Comparison of ENCODE assay signal across 1 cellular context in the genomic region with DNA sequence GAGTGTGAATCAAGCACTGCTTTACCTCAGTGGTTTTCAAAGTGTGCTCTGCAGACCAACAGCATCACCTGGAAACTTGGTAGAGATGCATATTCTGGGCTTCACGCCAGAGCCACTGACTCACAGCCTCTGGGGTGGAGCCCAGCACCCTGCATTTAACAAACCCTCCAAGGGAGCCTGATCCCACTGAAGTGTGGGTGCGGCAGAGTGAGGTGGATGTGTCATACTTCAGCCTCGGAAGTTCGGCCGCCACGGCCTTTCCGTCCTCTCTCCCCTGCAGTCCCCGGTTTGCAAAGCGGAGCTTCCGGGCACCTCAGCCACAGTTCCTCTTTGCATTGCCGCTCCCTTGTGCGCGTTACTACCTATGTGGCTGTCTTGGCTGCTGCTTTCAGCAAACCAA.
TF ChIP-seq lines count a peak whose summit lies in the region.

No MANE protein-coding gene starts in this region.

TF ChIP-seq in GM23338, 12 proteins besides CTCF, POLR2A, EP300 and RAD21 (continued from another document):
- TF ChIP-seq, protein P1, sequence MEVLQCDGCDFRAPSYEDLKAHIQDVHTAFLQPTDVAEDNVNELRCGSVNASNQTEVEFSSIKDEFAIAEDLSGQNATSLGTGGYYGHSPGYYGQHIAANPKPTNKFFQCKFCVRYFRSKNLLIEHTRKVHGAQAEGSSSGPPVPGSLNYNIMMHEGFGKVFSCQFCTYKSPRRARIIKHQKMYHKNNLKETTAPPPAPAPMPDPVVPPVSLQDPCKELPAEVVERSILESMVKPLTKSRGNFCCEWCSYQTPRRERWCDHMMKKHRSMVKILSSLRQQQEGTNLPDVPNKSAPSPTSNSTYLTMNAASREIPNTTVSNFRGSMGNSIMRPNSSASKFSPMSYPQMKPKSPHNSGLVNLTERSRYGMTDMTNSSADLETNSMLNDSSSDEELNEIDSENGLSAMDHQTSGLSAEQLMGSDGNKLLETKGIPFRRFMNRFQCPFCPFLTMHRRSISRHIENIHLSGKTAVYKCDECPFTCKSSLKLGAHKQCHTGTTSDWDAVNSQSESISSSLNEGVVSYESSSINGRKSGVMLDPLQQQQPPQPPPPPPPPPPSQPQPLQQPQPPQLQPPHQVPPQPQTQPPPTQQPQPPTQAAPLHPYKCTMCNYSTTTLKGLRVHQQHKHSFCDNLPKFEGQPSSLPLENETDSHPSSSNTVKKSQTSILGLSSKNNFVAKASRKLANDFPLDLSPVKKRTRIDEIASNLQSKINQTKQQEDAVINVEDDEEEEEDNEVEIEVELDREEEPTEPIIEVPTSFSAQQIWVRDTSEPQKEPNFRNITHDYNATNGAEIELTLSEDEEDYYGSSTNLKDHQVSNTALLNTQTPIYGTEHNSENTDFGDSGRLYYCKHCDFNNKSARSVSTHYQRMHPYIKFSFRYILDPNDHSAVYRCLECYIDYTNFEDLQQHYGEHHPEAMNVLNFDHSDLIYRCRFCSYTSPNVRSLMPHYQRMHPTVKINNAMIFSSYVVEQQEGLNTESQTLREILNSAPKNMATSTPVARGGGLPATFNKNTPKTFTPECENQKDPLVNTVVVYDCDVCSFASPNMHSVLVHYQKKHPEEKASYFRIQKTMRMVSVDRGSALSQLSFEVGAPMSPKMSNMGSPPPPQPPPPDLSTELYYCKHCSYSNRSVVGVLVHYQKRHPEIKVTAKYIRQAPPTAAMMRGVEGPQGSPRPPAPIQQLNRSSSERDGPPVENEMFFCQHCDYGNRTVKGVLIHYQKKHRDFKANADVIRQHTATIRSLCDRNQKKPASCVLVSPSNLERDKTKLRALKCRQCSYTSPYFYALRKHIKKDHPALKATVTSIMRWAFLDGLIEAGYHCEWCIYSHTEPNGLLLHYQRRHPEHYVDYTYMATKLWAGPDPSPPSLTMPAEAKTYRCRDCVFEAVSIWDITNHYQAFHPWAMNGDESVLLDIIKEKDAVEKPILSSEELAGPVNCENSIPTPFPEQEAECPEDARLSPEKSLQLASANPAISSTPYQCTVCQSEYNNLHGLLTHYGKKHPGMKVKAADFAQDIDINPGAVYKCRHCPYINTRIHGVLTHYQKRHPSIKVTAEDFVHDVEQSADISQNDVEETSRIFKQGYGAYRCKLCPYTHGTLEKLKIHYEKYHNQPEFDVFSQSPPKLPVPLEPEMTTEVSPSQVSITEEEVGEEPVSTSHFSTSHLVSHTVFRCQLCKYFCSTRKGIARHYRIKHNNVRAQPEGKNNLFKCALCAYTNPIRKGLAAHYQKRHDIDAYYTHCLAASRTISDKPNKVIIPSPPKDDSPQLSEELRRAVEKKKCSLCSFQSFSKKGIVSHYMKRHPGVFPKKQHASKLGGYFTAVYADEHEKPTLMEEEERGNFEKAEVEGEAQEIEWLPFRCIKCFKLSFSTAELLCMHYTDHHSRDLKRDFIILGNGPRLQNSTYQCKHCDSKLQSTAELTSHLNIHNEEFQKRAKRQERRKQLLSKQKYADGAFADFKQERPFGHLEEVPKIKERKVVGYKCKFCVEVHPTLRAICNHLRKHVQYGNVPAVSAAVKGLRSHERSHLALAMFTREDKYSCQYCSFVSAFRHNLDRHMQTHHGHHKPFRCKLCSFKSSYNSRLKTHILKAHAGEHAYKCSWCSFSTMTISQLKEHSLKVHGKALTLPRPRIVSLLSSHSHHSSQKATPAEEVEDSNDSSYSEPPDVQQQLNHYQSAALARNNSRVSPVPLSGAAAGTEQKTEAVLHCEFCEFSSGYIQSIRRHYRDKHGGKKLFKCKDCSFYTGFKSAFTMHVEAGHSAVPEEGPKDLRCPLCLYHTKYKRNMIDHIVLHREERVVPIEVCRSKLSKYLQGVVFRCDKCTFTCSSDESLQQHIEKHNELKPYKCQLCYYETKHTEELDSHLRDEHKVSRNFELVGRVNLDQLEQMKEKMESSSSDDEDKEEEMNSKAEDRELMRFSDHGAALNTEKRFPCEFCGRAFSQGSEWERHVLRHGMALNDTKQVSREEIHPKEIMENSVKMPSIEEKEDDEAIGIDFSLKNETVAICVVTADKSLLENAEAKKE (CRISPR knock-in tag; IDR thresholded peaks at IDR 0.05) = no peak
